8 cellular contexts compared by ENCODE assay signal in the genomic region with DNA sequence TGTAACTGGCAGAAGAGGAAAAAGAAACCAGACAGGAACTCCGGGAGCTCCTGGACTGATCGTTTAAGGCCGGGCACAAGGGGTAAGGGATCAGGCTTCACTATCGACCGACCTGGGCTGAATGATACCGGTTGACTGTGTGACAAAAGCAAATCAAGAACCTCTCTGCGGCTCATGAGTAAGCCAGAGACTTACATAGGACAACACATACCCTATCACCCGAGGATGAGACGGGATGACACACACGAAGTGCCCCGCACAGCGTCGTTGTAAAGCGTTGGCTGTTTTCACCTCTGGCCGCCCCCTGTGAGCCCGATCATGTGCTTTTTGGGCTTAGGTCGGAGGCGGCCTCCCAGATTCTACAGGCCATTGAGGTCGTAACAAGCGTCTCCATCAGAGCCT. TPM values are rescaled to one million over a fixed set of nuclear protein-coding genes. Genes with fewer than 3 reads are reported as not detected.
A peak's percentile ranks its signal among the peaks of the same experiment; 100 is the strongest.
DNase-seq lines count a peak whose midpoint lies in the region; ATAC-seq, FAIRE-seq and TF ChIP-seq lines count a peak whose summit lies in the region.

No MANE protein-coding gene starts in this region.

- peak overlapping the region; percentile 71 for H2AFZ ChIP-seq in HCT116 (ENCODE audit: low read depth, low read length, poor library complexity, severe bottlenecking)

- no peak for TF ChIP-seq CTCF in CD8-positive, alpha-beta T cell (IDR thresholded peaks at IDR 0.05)
- TF ChIP-seq CTCF in HCT116 (IDR thresholded peaks at IDR 0.05 in 2 of 3, conservative IDR thresholded peaks at IDR 0.05 in 1 of 3; ENCODE audit: borderline replicate concordance in 1 of 3, insufficient read depth in 1 of 3, low read depth in 2 of 3, low read length in 2 of 3) (no peak), RWPE1 (conservative IDR thresholded peaks at IDR 0.05; ENCODE audit: low read depth) (no peak)

- no peak for FAIRE-seq in frontal cortex (lab: Jason Lieb, UNC)

- no peaks in the 10 kb centered on the region for H3K36me3 ChIP-seq in CD8-positive, alpha-beta T cell (ENCODE audit: insufficient read depth, low read length)
- no peaks in the 10 kb centered on the region for H3K36me3 ChIP-seq in HCT116 (ENCODE audit: control insufficient read depth in 1 of 2, insufficient read depth in 2 of 2, low read length in 2 of 2)

- H3K9me3 Mint-ChIP-seq in CD8-positive, alpha-beta T cell, result no peaks in the 10 kb centered on the region
- no peaks in the 10 kb centered on the region for H3K9me3 Mint-ChIP-seq in activated naive CD8-positive, alpha-beta T cell treated with anti-CD3 and anti-CD28 coated beads for 36 hours

- peak overlapping the region; percentile 100 for H3K4me2 ChIP-seq in HCT116 (ENCODE audit: low read length)

- H4K20me1 ChIP-seq in HCT116 (ENCODE audit: insufficient read depth), result no peaks in the 10 kb centered on the region

- no peaks in the 10 kb centered on the region for H3K27me3 ChIP-seq in CD8-positive, alpha-beta T cell (ENCODE audit: insufficient read depth, low read length)
- H3K27me3 ChIP-seq in HCT116 (ENCODE audit: insufficient read depth, low read length), result no peaks in the 10 kb centered on the region

- H3K9me2 ChIP-seq in HCT116 (ENCODE audit: insufficient read depth), result no peaks in the 10 kb centered on the region

- POLR2A ChIA-PET in CD8-positive, alpha-beta T cell (lab: Charles Lee), result interaction anchor here (0.8 to 7.4 kb wide), 13 partner anchors 11 to 801 kb away, joined by 3 to 77 read pairs (median 5); partner anchors contain the start of genes NDRG3, PHF20, RAB5IF and RBL1
- POLR2A ChIA-PET in HCT116 (lab: Charles Lee) (interaction anchor here (1.1 to 1.2 kb wide), 2 partner anchors 31 to 32 kb away, joined by 3 to 4 read pairs; no protein-coding TSS in a partner anchor), RWPE1 (lab: Yijun Ruan, JAX; ENCODE audit: low non-redundant PET) (no interaction called here)

- H3K36me3 Mint-ChIP-seq in CD8-positive, alpha-beta T cell, result peaks cover 11% of the 10 kb centered on the region
- H3K36me3 Mint-ChIP-seq in activated naive CD8-positive, alpha-beta T cell treated with anti-CD3 and anti-CD28 coated beads for 36 hours, result peaks cover 24% of the 10 kb centered on the region

- peak overlapping the region; percentile 92 for H3K27ac ChIP-seq in CD8-positive, alpha-beta T cell (ENCODE audit: low read depth, low read length)
- H3K27ac ChIP-seq in HCT116 (ENCODE audit: low read depth, low read length) (peak overlapping the region; percentile 53; the same call in 1 of the 2 replicates), RWPE1 (peak overlapping the region; percentile 81)

- H3K9me3 ChIP-seq in CD8-positive, alpha-beta T cell (ENCODE audit: low read length), result no peaks in the 10 kb centered on the region
- H3K9me3 ChIP-seq in HCT116 (ENCODE audit: control insufficient read depth in 1 of 2, insufficient read depth in 1 of 2, low read depth in 1 of 2, low read length in 2 of 2), result no peaks in the 10 kb centered on the region

- no peak for TF ChIP-seq RAD21 in HCT116 (IDR thresholded peaks at IDR 0.05; ENCODE audit: low read depth)

- peak; percentile 64 for ATAC-seq in CD8-positive, alpha-beta T cell
- no peak for ATAC-seq in HCT116

- H3K27me3 Mint-ChIP-seq in CD8-positive, alpha-beta T cell (ENCODE audit: low read depth), result no peaks in the 10 kb centered on the region
- no peaks in the 10 kb centered on the region for H3K27me3 Mint-ChIP-seq in activated naive CD8-positive, alpha-beta T cell treated with anti-CD3 and anti-CD28 coated beads for 36 hours

- no TSS peak for BruUV-seq in HCT116 (replicated peaks; lab: Mats Ljungman, UMichigan)

- H3K4me1 ChIP-seq in CD8-positive, alpha-beta T cell (ENCODE audit: insufficient read depth, low read length), result peaks cover 37% of the 10 kb centered on the region
- H3K4me1 ChIP-seq in HCT116 (ENCODE audit: control insufficient read depth in 1 of 2, insufficient read depth in 2 of 2, low read length in 2 of 2), result peaks cover 21 to 36% of the 10 kb centered on the region in 2 experiments

- intact Hi-C loops in CD8-positive, alpha-beta T cell (cut with DNase I, micrococcal nuclease), result loop anchor here (1.0 to 10.0 kb wide), 7 partner anchors 16 to 618 kb away; partner anchors contain the start of genes RAB5IF (in 2 of the 2), DSN1 (in 1 of the 2), NDRG3 (in 1 of the 2) and SCAND1 (in 1 of the 2)
- intact Hi-C loops in HCT116 (cut with micrococcal nuclease), result no loop called here

- H3K4me1 Mint-ChIP-seq in CD8-positive, alpha-beta T cell (ENCODE audit: low read depth), result peaks cover 41% of the 10 kb centered on the region
- H3K4me1 Mint-ChIP-seq in activated naive CD8-positive, alpha-beta T cell treated with anti-CD3 and anti-CD28 coated beads for 36 hours, result peaks cover 39% of the 10 kb centered on the region

- RAD21 ChIA-PET in HCT116 (lab: Charles Lee; ENCODE audit: low non-redundant PET in 1 of 2, low total read pairs in 2 of 2, uncharacterized antibody in 2 of 2, unreplicated experiment in 2 of 2), result interaction anchor here in 1 of 2 experiments (0.6 kb wide), 2 partner anchors 12 to 15 kb away, joined by 4 to 5 read pairs; no protein-coding TSS in a partner anchor

- CTCF ChIA-PET in CD8-positive, alpha-beta T cell (lab: Charles Lee), result interaction anchor here (1.1 to 1.9 kb wide), 4 partner anchors 11 to 33 kb away, joined by 3 to 8 read pairs (median 5); partner anchors contain the start of gene RAB5IF
- CTCF ChIA-PET in HCT116 (lab: Charles Lee), result interaction anchor here (0.7 to 1.1 kb wide), 2 partner anchors 33 to 349 kb away, joined by 4 to 6 read pairs; partner anchors contain the start of gene RAB5IF
- CTCF ChIA-PET in RWPE1 (lab: Yijun Ruan, JAX), result interaction anchor here (0.9 to 1.0 kb wide), 3 partner anchors 11 to 291 kb away, joined by 4 to 5 read pairs (median 4); a partner anchor contains a TSS

- H3K9ac ChIP-seq in HCT116 (ENCODE audit: low read length), result peak overlapping the region; percentile 82

- peak overlapping the region; percentile 60 for H3K4me3 ChIP-seq in CD8-positive, alpha-beta T cell (ENCODE audit: low read depth, low read length)
- peak overlapping the region; percentile 8 to 79; a peak in 3 of 4 replicates for H3K4me3 ChIP-seq in HCT116 (replicated peaks in 1 of 2; ENCODE audit: low read depth in 1 of 2, low read length in 2 of 2)
- H3K4me3 ChIP-seq in iPS-11a (ENCODE audit: low read depth, low read length), result peak overlapping the region; percentile 70

- peak overlapping the region; percentile 88 for H3K4me3 Mint-ChIP-seq in CD8-positive, alpha-beta T cell
- H3K4me3 Mint-ChIP-seq in activated naive CD8-positive, alpha-beta T cell treated with anti-CD3 and anti-CD28 coated beads for 36 hours, result peak overlapping the region; percentile 95

- no peak for TF ChIP-seq POLR2A in HCT116 (IDR thresholded peaks at IDR 0.05; ENCODE audit: borderline replicate concordance, extremely low read depth, insufficient read depth, insufficient read length)

- peaks cover 16% of the 10 kb centered on the region for H3K79me2 ChIP-seq in HCT116 (ENCODE audit: insufficient read depth, low read length)

- H3K27ac Mint-ChIP-seq in CD8-positive, alpha-beta T cell, result peak overlapping the region; percentile 99
- peak overlapping the region; percentile 99 for H3K27ac Mint-ChIP-seq in activated naive CD8-positive, alpha-beta T cell treated with anti-CD3 and anti-CD28 coated beads for 36 hours

- DNase-seq in CD8-positive, alpha-beta T cell, result peak in 6 of 7 experiments; percentile 39 to 85 (median 56)
- DNase-seq in HCT116 (ENCODE audit: low read depth, low spot score) (no peak), RWPE1 (ENCODE audit: low spot score) (no peak), NCI-H2171 (lab: John Stamatoyannopoulos, UW) (no peak), frontal cortex (ENCODE audit: low spot score in 2 of 2) (no peak)
- peak; percentile 76 for DNase-seq in activated naive CD8-positive, alpha-beta T cell treated with anti-CD3 and anti-CD28 coated beads for 36 hours
- peak; percentile 77 for DNase-seq in stimulated activated CD4-positive, alpha-beta T cell treated with anti-CD3 and anti-CD28 coated beads, Interleukin-15, amount 100 ng/mL, for 24 hours

TF ChIP-seq in HCT116, 20 proteins besides CTCF, POLR2A, EP300 and RAD21 (continues in another document):
- TF ChIP-seq SIN3A (IDR thresholded peaks at IDR 0.05; ENCODE audit: low read depth) (no peak), ATF3 (IDR thresholded peaks at IDR 0.05) (no peak), EGR1 (IDR thresholded peaks at IDR 0.05; ENCODE audit: low read depth) (no peak), JUND (IDR thresholded peaks at IDR 0.05) (no peak)
- TF ChIP-seq, protein P1, sequence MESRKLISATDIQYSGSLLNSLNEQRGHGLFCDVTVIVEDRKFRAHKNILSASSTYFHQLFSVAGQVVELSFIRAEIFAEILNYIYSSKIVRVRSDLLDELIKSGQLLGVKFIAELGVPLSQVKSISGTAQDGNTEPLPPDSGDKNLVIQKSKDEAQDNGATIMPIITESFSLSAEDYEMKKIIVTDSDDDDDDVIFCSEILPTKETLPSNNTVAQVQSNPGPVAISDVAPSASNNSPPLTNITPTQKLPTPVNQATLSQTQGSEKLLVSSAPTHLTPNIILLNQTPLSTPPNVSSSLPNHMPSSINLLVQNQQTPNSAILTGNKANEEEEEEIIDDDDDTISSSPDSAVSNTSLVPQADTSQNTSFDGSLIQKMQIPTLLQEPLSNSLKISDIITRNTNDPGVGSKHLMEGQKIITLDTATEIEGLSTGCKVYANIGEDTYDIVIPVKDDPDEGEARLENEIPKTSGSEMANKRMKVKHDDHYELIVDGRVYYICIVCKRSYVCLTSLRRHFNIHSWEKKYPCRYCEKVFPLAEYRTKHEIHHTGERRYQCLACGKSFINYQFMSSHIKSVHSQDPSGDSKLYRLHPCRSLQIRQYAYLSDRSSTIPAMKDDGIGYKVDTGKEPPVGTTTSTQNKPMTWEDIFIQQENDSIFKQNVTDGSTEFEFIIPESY (IDR thresholded peaks at IDR 0.05; ENCODE audit: extremely low read depth, insufficient replicate concordance, low read length), result no peak

RNA-seq across cellular contexts. Expression of gene TGIF2, which starts 0.7 kb away (rescaled TPM):
- total RNA-seq in CD8-positive, alpha-beta T cell, result 10 to 100 TPM; 50.4 to 51.1 TPM
- total RNA-seq in HCT116 (2021; ENCODE audit: unreplicated experiment), result 17.1 TPM
- polyA plus RNA-seq in HCT116 (2012), result 6.0 and 7.9 TPM in 2 replicates
- 10 to 100 TPM; 52.1 to 54.0 TPM for total RNA-seq in activated naive CD8-positive, alpha-beta T cell treated with anti-CD3 and anti-CD28 coated beads for 36 hours
- total RNA-seq in frontal cortex, result 4.9 TPM

RNA-seq across cellular contexts. Expression of gene MYL9, which starts 31.4 kb away (rescaled TPM):
- not detected for total RNA-seq in CD8-positive, alpha-beta T cell
- total RNA-seq in HCT116 (2021; ENCODE audit: unreplicated experiment) (49.3 TPM), frontal cortex (0.41 TPM)
- 34.4 and 43.3 TPM in 2 replicates for polyA plus RNA-seq in HCT116 (2012)
- under 1 TPM in 1 of 2 experiments, not detected in 1; 0.12 TPM for total RNA-seq in activated naive CD8-positive, alpha-beta T cell treated with anti-CD3 and anti-CD28 coated beads for 36 hours

RNA-seq across cellular contexts. Expression of gene RAB5IF, which starts 32.9 kb away (rescaled TPM):
- total RNA-seq in CD8-positive, alpha-beta T cell, result 100 to 1,000 TPM; 106 to 108 TPM
- total RNA-seq in HCT116 (2021; ENCODE audit: unreplicated experiment) (82.9 TPM), frontal cortex (26.9 TPM)
- 44.8 and 57.4 TPM in 2 replicates for polyA plus RNA-seq in HCT116 (2012)
- total RNA-seq in activated naive CD8-positive, alpha-beta T cell treated with anti-CD3 and anti-CD28 coated beads for 36 hours, result 100 to 1,000 TPM; 124 to 127 TPM

Comparison
In these comparisons a context has a peak if more than half of its experiments do, and no peak if none do; other contexts are left out.
1. DNase-seq: peak in CD8-positive, alpha-beta T cell (6 of 7), activated naive CD8-positive, alpha-beta T cell treated with anti-CD3 and anti-CD28 coated beads for 36 hours (single experiment) and stimulated activated CD4-positive, alpha-beta T cell treated with anti-CD3 and anti-CD28 coated beads, Interleukin-15, amount 100 ng/mL, for 24 hours (single experiment); none in HCT116 (single experiment), RWPE1 (single experiment), NCI-H2171 (single experiment) and frontal cortex (0 of 2).
2. RNA of gene MYL9, which starts 31.4 kb away (total RNA-seq): 49.3 TPM in HCT116 (single experiment); 0.41 TPM in frontal cortex (single experiment), not detected in CD8-positive, alpha-beta T cell and 0.12 TPM in activated naive CD8-positive, alpha-beta T cell treated with anti-CD3 and anti-CD28 coated beads for 36 hours; every median in the first group is over 10 times any median in the second.
3. Peak in every context shown above with its lines, with median percentiles within 50 percentile points of each other: H3K27ac ChIP-seq and H3K4me3 ChIP-seq.